In genomic region chr9:130040901-130041647, GRCh38 we compare ENCODE assay signal across 1 cellular context.
TF ChIP-seq lines count a peak whose summit lies in the region.

No MANE protein-coding gene starts in this region.

TF ChIP-seq in GM12878, 131 proteins besides CTCF, POLR2A, EP300 and RAD21 (continued from another document):
- TF ChIP-seq TCF3 (IDR thresholded peaks at IDR 0.05; ENCODE audit: borderline replicate concordance, insufficient read depth, low read depth, low read length) (no peak), CHD1 (IDR thresholded peaks at IDR 0.05; ENCODE audit: low read depth, low read length) (0 out of 2 replicates have a peak, but pooled peaks have one; percentile 47), LARP7 (IDR thresholded peaks at IDR 0.05) (peak; percentile 64; the same call in 1 of the 2 replicates), GABPA (IDR thresholded peaks at IDR 0.05; ENCODE audit: low read depth) (no peak), MLLT1 (IDR thresholded peaks at IDR 0.05) (peak; percentile 99), HCFC1 (IDR thresholded peaks at IDR 0.05; ENCODE audit: low read length) (no peak), TAF1 (IDR thresholded peaks at IDR 0.05; ENCODE audit: borderline replicate concordance, low read depth, low read length) (peak; percentile 11; the same call in 1 of the 2 replicates)
